In the genomic region with DNA sequence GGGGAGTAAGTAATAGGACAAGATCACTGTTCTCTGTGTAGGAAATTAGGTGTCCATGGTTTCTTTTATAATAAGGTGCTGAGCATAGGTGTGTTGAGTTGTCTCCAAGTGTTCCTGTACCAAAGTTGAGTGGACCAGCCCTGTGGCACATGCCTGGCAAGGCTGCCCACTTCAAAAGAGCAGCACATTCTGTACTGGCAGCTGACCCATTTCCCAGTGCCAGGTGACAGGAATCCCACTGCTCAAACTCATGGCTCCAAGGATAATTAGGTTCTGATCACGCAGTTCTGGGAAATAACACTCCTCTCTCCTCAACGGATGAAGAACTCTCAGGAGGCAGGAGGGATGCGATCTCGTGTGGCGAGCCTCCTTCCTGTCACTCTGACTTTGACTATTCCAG, we compare ENCODE assay signal across 22 cellular contexts. TPM values are rescaled to one million over a fixed set of nuclear protein-coding genes. Genes with fewer than 3 reads are reported as not detected.
DNase-seq lines count a peak whose midpoint lies in the region; ATAC-seq, FAIRE-seq and TF ChIP-seq lines count a peak whose summit lies in the region.
"Had no signal": no experiment of that assay in that cellular context is flagged by ENCODE, and none has a peak within 500 bp of the region (broad histone marks: within the 10 kb centered on the region; RNA-seq: fewer than 3 reads in every experiment).

No MANE protein-coding gene starts in this region.

- DNase-seq in left ventricle myocardium superior (no peak), right atrium auricular region (ENCODE audit: low spot score) (no peak), cerebellum (ENCODE audit: low spot score) (peak; percentile 20), pancreas (peak in 3 of 6 donors; percentile 18 to 34 (median 18)), AG20443 (ENCODE audit: low spot score) (no peak), NCI-H510A (lab: John Stamatoyannopoulos, UW) (no peak)
- no peak for DNase-seq in activated CD4-positive, alpha-beta T cell treated with anti-CD3 and anti-CD28 coated beads for 36 hours
- DNase-seq: ACHN; AML-193; Caco-2; CD4-positive, alpha-beta T cell; GDM1; GOT3; H7; HFFc6 had no signal

- no peak overlapping the region for H3K4me3 Mint-ChIP-seq in activated CD4-positive, alpha-beta T cell treated with anti-CD3 and anti-CD28 coated beads for 36 hours
- H3K4me3 Mint-ChIP-seq: CD4-positive, alpha-beta T cell; HFFc6 had no signal

- H3K27me3 ChIP-seq in right atrium auricular region, result no peaks in the 10 kb centered on the region
- H3K27me3 ChIP-seq in pancreas, result no peaks in the 10 kb centered on the region

- TF ChIP-seq CTCF in right atrium auricular region (IDR thresholded peaks at IDR 0.05) (no peak), pancreas (IDR thresholded peaks at IDR 0.05) (no peak)

- WGBS in pancreas, 2 donors, result 56 to 59% methylated on average over 5 of the region's 5 CpGs

- H3K36me3 ChIP-seq in right atrium auricular region, result no peaks in the 10 kb centered on the region
- H3K36me3 ChIP-seq in pancreas, result no peaks in the 10 kb centered on the region

- H3K9me3 ChIP-seq in right atrium auricular region, result no peaks in the 10 kb centered on the region
- no peaks in the 10 kb centered on the region for H3K9me3 ChIP-seq in pancreas
- H3K9me3 ChIP-seq: Caco-2 had no signal

- ATAC-seq in left ventricle myocardium superior (peak; percentile 77), pancreas (peak in 3 of 4 donors; percentile 60 to 73 (median 73))
- ATAC-seq in activated CD4-positive, alpha-beta T cell treated with anti-CD3 and anti-CD28 coated beads for 36 hours, result no peak
- ATAC-seq: HCT116 had no signal

- no peak for FAIRE-seq in pancreas (lab: Jason Lieb, UNC)
- FAIRE-seq: A204.1, D721Med, GM12892, GM18507 had no signal

- CTCF ChIA-PET in activated CD4-positive, alpha-beta T cell treated with anti-CD3 and anti-CD28 coated beads for 36 hours (lab: Charles Lee), result interaction anchor here (0.6 to 3.2 kb wide), 2 partner anchors 63 to 149 kb away, joined by 3 to 14 read pairs; no protein-coding TSS in a partner anchor

- H3K27ac Mint-ChIP-seq in activated CD4-positive, alpha-beta T cell treated with anti-CD3 and anti-CD28 coated beads for 36 hours, result no peak overlapping the region
- H3K27ac Mint-ChIP-seq: CD4-positive, alpha-beta T cell; HFFc6 had no signal

- no peaks in the 10 kb centered on the region for H3K9me3 Mint-ChIP-seq in activated CD4-positive, alpha-beta T cell treated with anti-CD3 and anti-CD28 coated beads for 36 hours (ENCODE audit: low read depth)
- H3K9me3 Mint-ChIP-seq: CD4-positive, alpha-beta T cell; HFFc6 had no signal

- no peaks in the 10 kb centered on the region for H3K4me1 Mint-ChIP-seq in activated CD4-positive, alpha-beta T cell treated with anti-CD3 and anti-CD28 coated beads for 36 hours

- H3K27me3 Mint-ChIP-seq in activated CD4-positive, alpha-beta T cell treated with anti-CD3 and anti-CD28 coated beads for 36 hours, result peaks cover 15% of the 10 kb centered on the region

- H3K4me3 ChIP-seq in right atrium auricular region (no peak overlapping the region), pancreas (no peak overlapping the region)

- POLR2A ChIA-PET in activated CD4-positive, alpha-beta T cell treated with anti-CD3 and anti-CD28 coated beads for 36 hours (lab: Charles Lee), result no interaction called here

- H3K4me1 ChIP-seq in right atrium auricular region, result no peaks in the 10 kb centered on the region
- no peaks in the 10 kb centered on the region for H3K4me1 ChIP-seq in pancreas
- H3K4me1 ChIP-seq: Caco-2 had no signal

- H3K36me3 Mint-ChIP-seq in activated CD4-positive, alpha-beta T cell treated with anti-CD3 and anti-CD28 coated beads for 36 hours (ENCODE audit: low read depth), result no peaks in the 10 kb centered on the region

- intact Hi-C loops in left ventricle myocardium superior (cut with micrococcal nuclease), result no loop called here
- intact Hi-C loops in pancreas (cut with DNase I), result no loop called here
- intact Hi-C loops in activated CD4-positive, alpha-beta T cell treated with anti-CD3 and anti-CD28 coated beads for 36 hours (cut with DNase I, micrococcal nuclease), result no loop called here

- H3K27ac ChIP-seq in right atrium auricular region (no peak overlapping the region), pancreas (no peak overlapping the region)
- H3K27ac ChIP-seq: C4-2B, HL-60 had no signal

RNA-seq across cellular contexts. Expression of a gene that starts 12.8 kb away (rescaled TPM):
- total RNA-seq in left ventricle myocardium superior (2.0 TPM), right atrium auricular region (1 to 10 TPM; 1.1 to 1.9 TPM), cerebellum (5.5 TPM), pancreas (1 to 10 TPM in 2 of 6 donors, under 1 TPM in 4; 0.22 to 1.7 (median 0.73) TPM)
- polyA plus RNA-seq in pancreas, result under 1 TPM; 0.38 to 0.72 TPM
- total RNA-seq in activated CD4-positive, alpha-beta T cell treated with anti-CD3 and anti-CD28 coated beads for 36 hours, result not detected
- total RNA-seq: CD4-positive, alpha-beta T cell; HFFc6 had no signal
